In the genomic region with DNA sequence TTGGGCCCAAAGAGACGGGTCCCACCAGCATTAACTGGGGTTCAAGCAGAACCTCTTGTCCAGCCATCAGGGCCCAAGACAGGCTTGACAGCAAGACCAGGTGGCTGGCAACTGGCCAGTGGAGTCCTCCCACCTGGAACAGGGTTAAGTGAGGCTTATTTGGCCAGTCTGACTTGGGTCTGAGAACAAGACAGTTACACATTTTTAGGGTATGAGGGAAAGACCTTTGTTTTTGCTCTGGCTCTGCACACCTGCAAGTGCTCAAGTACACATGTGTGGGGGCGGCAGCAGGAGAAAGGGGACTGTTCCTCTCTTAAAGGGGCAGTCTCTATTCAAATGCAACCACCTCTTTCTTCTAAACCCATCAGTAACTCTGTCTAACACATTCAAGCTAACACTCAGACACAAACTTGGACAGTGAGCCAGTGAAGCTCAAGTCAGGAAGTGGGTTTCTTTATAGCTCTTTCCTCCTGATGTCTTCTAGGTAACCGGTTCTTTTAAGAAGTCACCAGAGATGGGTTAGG, we compare ENCODE assay signal across 8 cellular contexts.
A peak's percentile ranks its signal among the peaks of the same experiment; 100 is the strongest.
DNase-seq lines count a peak whose midpoint lies in the region; ATAC-seq and TF ChIP-seq lines count a peak whose summit lies in the region.

No MANE protein-coding gene starts in this region.

- H3K4me2 ChIP-seq in hepatocyte = no peak overlapping the region

- H3K27ac Mint-ChIP-seq in activated T-cell treated with anti-CD3 and anti-CD28 coated beads, Interleukin-2, amount 50 U/mL, for 72 hours = peak overlapping the region; percentile 100

- ATAC-seq in HG03103 (IDR thresholded peaks at IDR 0.05; ENCODE audit: low read depth, unreplicated experiment) = peak; percentile 43
- ATAC-seq in activated T-cell treated with anti-CD3 and anti-CD28 coated beads, Interleukin-2, amount 50 U/mL, for 72 hours (replicated peaks in 1 of 2) = peak; percentile 33 to 45

- peaks cover 51 to 75% of the 10 kb centered on the region in 2 donors for H3K36me3 Mint-ChIP-seq in activated T-cell treated with anti-CD3 and anti-CD28 coated beads, Interleukin-2, amount 50 U/mL, for 72 hours (ENCODE audit: insufficient read depth in 2 of 2)

- peaks cover 33% of the 10 kb centered on the region for H3K4me1 ChIP-seq in hepatocyte (ENCODE audit: insufficient read depth)

- no peaks in the 10 kb centered on the region for H3K27me3 ChIP-seq in hepatocyte

- H3K4me3 ChIP-seq in hepatocyte = no peak overlapping the region

- H3K27ac ChIP-seq in hepatocyte = no peak overlapping the region

- peaks cover 18% of the 10 kb centered on the region for H3K79me2 ChIP-seq in hepatocyte

- no peaks in the 10 kb centered on the region for H3K27me3 Mint-ChIP-seq in activated T-cell treated with anti-CD3 and anti-CD28 coated beads, Interleukin-2, amount 50 U/mL, for 72 hours (ENCODE audit: low read depth)

- H4K20me1 ChIP-seq in hepatocyte (ENCODE audit: insufficient read depth, poor library complexity, severe bottlenecking) = no peaks in the 10 kb centered on the region

- peak overlapping the region; percentile 80 to 95 for H3K4me3 Mint-ChIP-seq in activated T-cell treated with anti-CD3 and anti-CD28 coated beads, Interleukin-2, amount 50 U/mL, for 72 hours

- H3K9me3 ChIP-seq in hepatocyte (ENCODE audit: low read depth) = no peaks in the 10 kb centered on the region

- WGBS in hepatocyte (ENCODE audit: low lambda C conversion rate, missing lambda C conversion rate) = 85% methylated on average over 3 of the region's 3 CpGs

- H3K4me1 Mint-ChIP-seq in activated T-cell treated with anti-CD3 and anti-CD28 coated beads, Interleukin-2, amount 50 U/mL, for 72 hours (ENCODE audit: low read depth) = peaks cover 99% of the 10 kb centered on the region

- no peaks in the 10 kb centered on the region for H3K9me3 Mint-ChIP-seq in activated T-cell treated with anti-CD3 and anti-CD28 coated beads, Interleukin-2, amount 50 U/mL, for 72 hours

- no peak overlapping the region for H2AFZ ChIP-seq in hepatocyte

- TF ChIP-seq CTCF in hepatocyte (IDR thresholded peaks at IDR 0.05; ENCODE audit: poor library complexity) = no peak

- DNase-seq in stimulated activated CD4-positive, alpha-beta T cell treated with anti-CD3 and anti-CD28 coated beads, Interleukin-1b, Interleukin-23, amount 100 ng/mL, for 48 hours = peak; percentile 69
- no peak for DNase-seq in stimulated activated CD4-positive, alpha-beta T cell treated with anti-CD3 and anti-CD28 coated beads, Interleukin-12 subunit alpha, Interleukin-12 subunit beta, amount 100 ng/mL, for 4 hours
- DNase-seq in activated T-cell treated with anti-CD3 and anti-CD28 coated beads, Interleukin-2, amount 50 U/mL, for 72 hours = peak in 1 of 2 donors; percentile 71
- DNase-seq in stimulated activated naive CD4-positive, alpha-beta T cell treated with Interleukin-2 at 50 U/mL for 16 hours (lab: John Stamatoyannopoulos, UW) = peak; percentile 44
- DNase-seq in hypothalamus (lab: John Stamatoyannopoulos, UW) = no peak
- DNase-seq in hepatocyte (ENCODE audit: low spot score) = no peak
- no peak for DNase-seq in glomerular visceral epithelial cell (ENCODE audit: extremely low spot score)

- H3K36me3 ChIP-seq in hepatocyte (replicated peaks; ENCODE audit: insufficient read depth, low read depth) = no peaks in the 10 kb centered on the region

- H3K9me2 ChIP-seq in hepatocyte (replicated peaks; ENCODE audit: insufficient read depth) = no peaks in the 10 kb centered on the region

Comparison
In these comparisons a context has a peak if more than half of its experiments do, and no peak if none do; other contexts are left out.
1. DNase-seq: peak in stimulated activated CD4-positive, alpha-beta T cell treated with anti-CD3 and anti-CD28 coated beads, Interleukin-1b, Interleukin-23, amount 100 ng/mL, for 48 hours (single experiment) and stimulated activated naive CD4-positive, alpha-beta T cell treated with Interleukin-2 at 50 U/mL for 16 hours (single experiment); none in stimulated activated CD4-positive, alpha-beta T cell treated with anti-CD3 and anti-CD28 coated beads, Interleukin-12 subunit alpha, Interleukin-12 subunit beta, amount 100 ng/mL, for 4 hours (single experiment), hypothalamus (0 of 51), hepatocyte (single experiment) and glomerular visceral epithelial cell (single experiment).